ENCODE assay signal across 10 cellular contexts in the genomic region with DNA sequence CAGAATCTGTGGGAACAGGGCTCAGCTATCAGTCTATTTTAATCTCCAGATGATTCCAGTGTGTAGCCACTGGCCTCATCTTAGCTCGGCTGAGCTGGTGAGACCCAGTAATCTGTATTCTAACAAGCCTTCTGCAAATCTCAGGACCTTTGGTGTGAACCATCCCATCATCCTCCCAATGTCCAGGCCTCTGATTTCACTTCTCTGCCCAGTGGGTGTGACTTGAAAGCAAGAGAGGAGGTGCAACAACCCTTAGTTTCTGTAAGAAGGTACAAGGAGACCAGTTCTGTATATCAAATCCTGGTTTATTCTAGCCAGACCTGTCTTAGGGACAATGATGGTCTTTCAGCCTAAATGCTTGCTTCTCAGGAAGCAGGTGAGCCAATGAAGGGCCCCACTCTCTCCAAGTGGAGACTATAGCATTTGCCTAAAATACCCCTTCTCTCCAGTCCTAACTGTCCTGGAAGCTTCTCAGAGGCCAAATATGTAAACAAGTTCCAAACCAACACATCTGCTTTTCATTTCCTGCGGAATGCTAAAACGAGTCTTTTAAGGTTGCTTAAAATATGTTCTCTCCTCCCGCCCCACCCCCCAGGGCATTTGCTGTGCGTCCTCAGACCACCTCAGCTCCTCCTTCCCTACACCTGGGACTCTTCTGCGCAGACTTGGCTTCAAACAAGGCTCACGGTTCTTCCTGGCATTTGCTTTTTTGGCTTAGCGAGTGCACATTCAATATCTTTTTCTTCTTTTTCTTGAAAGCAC.
DNase-seq lines count a peak whose midpoint lies in the region; ATAC-seq, FAIRE-seq and TF ChIP-seq lines count a peak whose summit lies in the region.
"Had no signal": no experiment of that assay in that cellular context is flagged by ENCODE, and none has a peak within 500 bp of the region (broad histone marks: within the 10 kb centered on the region; RNA-seq: fewer than 3 reads in every experiment).

No MANE protein-coding gene starts in this region.

- ATAC-seq in naive thymus-derived CD4-positive, alpha-beta T cell, result no peak
- no peak for ATAC-seq in GM18907 (IDR thresholded peaks at IDR 0.05; ENCODE audit: unreplicated experiment)

- H3K9me3 Mint-ChIP-seq in naive thymus-derived CD4-positive, alpha-beta T cell, result peaks cover 0 to 2% (median 0%) of the 10 kb centered on the region in 11 donors

- CTCF ChIA-PET in naive thymus-derived CD4-positive, alpha-beta T cell (lab: Charles Lee), result interaction anchor here (0.7 kb wide), 1 partner anchor 18 kb away, joined by 3 read pairs; no protein-coding TSS in a partner anchor

- peaks cover 50% of the 10 kb centered on the region for H3K27me3 ChIP-seq in HUES64 (ENCODE audit: insufficient read depth, low read length)
- H3K27me3 ChIP-seq in duodenal mucosa (ENCODE audit: control insufficient read depth in 1 of 2, insufficient read depth in 2 of 2, low read length in 2 of 2), result no peaks in the 10 kb centered on the region
- no peaks in the 10 kb centered on the region for H3K27me3 ChIP-seq in naive thymus-derived CD4-positive, alpha-beta T cell (ENCODE audit: control insufficient read depth in 2 of 2, insufficient read depth in 2 of 2, low read length in 2 of 2)
- H3K27me3 ChIP-seq in dorsolateral prefrontal cortex, result no peaks in the 10 kb centered on the region
- H3K27me3 ChIP-seq: SJCRH30 had no signal

- POLR2A ChIA-PET in naive thymus-derived CD4-positive, alpha-beta T cell (lab: Charles Lee), result interaction anchor here (0.6 kb wide), 1 partner anchor 107 kb away, joined by 3 read pairs; no protein-coding TSS in a partner anchor

- intact Hi-C loops in naive thymus-derived CD4-positive, alpha-beta T cell (cut with micrococcal nuclease), result no loop called here
- intact Hi-C loops in dorsolateral prefrontal cortex (cut with DNase I), result no loop called here

- FAIRE-seq in urothelium cell line (lab: Jason Lieb, UNC), result no peak

- H3K4me3 Mint-ChIP-seq in naive thymus-derived CD4-positive, alpha-beta T cell, result peak overlapping the region in 6 of 10 donors; percentile 7 to 72 (median 30)

- H3K4me1 Mint-ChIP-seq in naive thymus-derived CD4-positive, alpha-beta T cell, result peaks cover 16 to 64% (median 41%) of the 10 kb centered on the region in 7 donors

- H3K9me3 ChIP-seq in HUES64 (ENCODE audit: insufficient read depth, low read depth, low read length) (no peaks in the 10 kb centered on the region), duodenal mucosa (ENCODE audit: control insufficient read depth in 1 of 2, low read length in 2 of 2) (no peaks in the 10 kb centered on the region)
- H3K9me3 ChIP-seq in naive thymus-derived CD4-positive, alpha-beta T cell (ENCODE audit: control insufficient read depth in 2 of 3, low read length in 3 of 3), result no peaks in the 10 kb centered on the region
- H3K9me3 ChIP-seq: SJCRH30 had no signal

- TF ChIP-seq CTCF in AG09309 (IDR thresholded peaks at IDR 0.05; ENCODE audit: control insufficient read depth, insufficient read depth, low read depth, low read length, missing control alignments) (no peak), dorsolateral prefrontal cortex (IDR thresholded peaks at IDR 0.05 in 54 of 56, conservative IDR thresholded peaks at IDR 0.05 in 2 of 56; ENCODE audit: low read depth in 1 of 56, partially characterized antibody in 56 of 56) (no peak)

- peak overlapping the region; percentile 16; the same call in 1 of the 2 replicates for H3K9ac ChIP-seq in HUES64 (ENCODE audit: low read depth, low read length)
- H3K9ac ChIP-seq in duodenal mucosa (ENCODE audit: low read depth in 1 of 2, low read length in 2 of 2), result peak overlapping the region in 1 of 2 donors; percentile 32
- H3K9ac ChIP-seq: KMS-11 had no signal

- H3K4me3 ChIP-seq in AG09309 (ENCODE audit: control insufficient read depth, low read depth, low read length) (no peak overlapping the region), HUES64 (ENCODE audit: low read length) (peak overlapping the region; percentile 42), duodenal mucosa (ENCODE audit: low read depth in 1 of 2, low read length in 2 of 2) (no peak overlapping the region), dorsolateral prefrontal cortex (no peak overlapping the region)
- H3K4me3 ChIP-seq in naive thymus-derived CD4-positive, alpha-beta T cell (ENCODE audit: low read length), result no peak overlapping the region
- H3K4me3 ChIP-seq: SJCRH30 had no signal

- H3K36me3 ChIP-seq in HUES64 (ENCODE audit: insufficient read depth, low read length) (no peaks in the 10 kb centered on the region), duodenal mucosa (ENCODE audit: control insufficient read depth in 1 of 2, insufficient read depth in 2 of 2, low read length in 2 of 2) (no peaks in the 10 kb centered on the region)
- no peaks in the 10 kb centered on the region for H3K36me3 ChIP-seq in naive thymus-derived CD4-positive, alpha-beta T cell (ENCODE audit: control insufficient read depth in 2 of 3, insufficient read depth in 3 of 3, low read length in 3 of 3)
- H3K36me3 ChIP-seq: SJCRH30 had no signal

- peak overlapping the region; percentile 87; the same call in 1 of the 2 replicates for H3K27ac ChIP-seq in HUES64 (ENCODE audit: low read depth, low read length)
- peak overlapping the region; percentile 34 for H3K27ac ChIP-seq in duodenal mucosa (ENCODE audit: low read depth, low read length)
- H3K27ac ChIP-seq in naive thymus-derived CD4-positive, alpha-beta T cell (ENCODE audit: low read depth, low read length), result no peak overlapping the region
- H3K27ac ChIP-seq in dorsolateral prefrontal cortex, result no peak overlapping the region
- H3K27ac ChIP-seq: KMS-11, SJCRH30 had no signal

- peak overlapping the region in 5 of 9 donors; percentile 3 to 76 (median 10) for H3K27ac Mint-ChIP-seq in naive thymus-derived CD4-positive, alpha-beta T cell

- H3K4me1 ChIP-seq in HUES64 (ENCODE audit: insufficient read depth, low read length), result peaks cover 24% of the 10 kb centered on the region
- H3K4me1 ChIP-seq in duodenal mucosa (ENCODE audit: control insufficient read depth in 1 of 2, insufficient read depth in 2 of 2, low read length in 2 of 2), result peaks cover 56 to 57% of the 10 kb centered on the region in 2 donors
- H3K4me1 ChIP-seq in naive thymus-derived CD4-positive, alpha-beta T cell (ENCODE audit: control insufficient read depth in 2 of 2, insufficient read depth in 2 of 2, low read length in 2 of 2), result peaks cover 0 to 16% of the 10 kb centered on the region in 2 donors
- H3K4me1 ChIP-seq: SJCRH30 had no signal

- peaks cover 0 to 7% (median 0%) of the 10 kb centered on the region in 5 donors for H3K36me3 Mint-ChIP-seq in naive thymus-derived CD4-positive, alpha-beta T cell

- H3K27me3 Mint-ChIP-seq in naive thymus-derived CD4-positive, alpha-beta T cell, result no peaks in the 10 kb centered on the region

- DNase-seq in AG09309 (ENCODE audit: low read depth) (peak; percentile 63), dorsolateral prefrontal cortex (no peak), DMS153 treated with DMSO at 0.1 percent for 48 hours (lab: John Stamatoyannopoulos, UW; ENCODE audit: unreplicated experiment) (no peak), urothelium cell line (ENCODE audit: low spot score) (no peak)
- DNase-seq in naive thymus-derived CD4-positive, alpha-beta T cell, result no peak
- DNase-seq: SJCRH30 had no signal

- 19% methylated on average over 8 of the region's 8 CpGs for WGBS in HUES64

Comparison
In these comparisons a context has a peak if more than half of its experiments do, and no peak if none do; other contexts are left out.
1. H3K27ac ChIP-seq: peak in HUES64 (single experiment) and duodenal mucosa (single experiment); none in naive thymus-derived CD4-positive, alpha-beta T cell (single experiment) and dorsolateral prefrontal cortex (0 of 59).